In the genomic region with DNA sequence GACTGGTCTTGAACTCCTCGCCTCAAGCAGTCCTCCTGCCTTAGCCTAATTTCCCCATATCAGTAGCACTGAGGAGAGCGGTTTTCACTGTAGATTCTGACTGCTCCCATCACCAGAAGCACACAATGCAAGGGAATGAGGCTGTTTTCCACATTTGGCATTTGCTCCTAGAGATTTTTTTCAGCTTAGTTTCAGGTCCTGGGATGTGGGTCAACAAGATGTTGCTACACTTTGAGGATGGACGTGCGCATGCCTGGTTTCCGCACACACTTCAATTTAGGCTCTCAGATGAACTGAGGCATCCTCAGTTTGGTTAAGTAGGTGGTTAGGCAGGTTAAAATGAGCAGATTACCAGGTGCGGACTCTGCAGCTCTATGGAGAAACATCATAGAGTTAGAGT, we compare ENCODE assay signal across 28 cellular contexts.
"Had no signal": no experiment of that assay in that cellular context is flagged by ENCODE, and none has a peak within 500 bp of the region (broad histone marks: within the 10 kb centered on the region; RNA-seq: fewer than 3 reads in every experiment).

No MANE protein-coding gene starts in this region.

- H3K9me3 ChIP-seq: colonic mucosa, esophagus muscularis mucosa, esophagus squamous epithelium, gastrocnemius medialis, gastroesophageal sphincter had no signal

- DNase-seq: colonic mucosa; cortex of kidney; dermis blood vessel endothelial cell; dorsolateral prefrontal cortex; effector CD4-positive, alpha-beta T cell; effector CD8-positive, alpha-beta T cell; effector memory CD4-positive, alpha-beta T cell; effector memory CD8-positive, alpha-beta T cell; endodermal cell; erythroblast; esophagus squamous epithelium; foreskin keratinocyte; foreskin melanocyte; gastrocnemius medialis; glutamatergic neuron; head of caudate nucleus; heart left ventricle; heart right ventricle had no signal

- H3K4me3 ChIP-seq: colonic mucosa, coronary artery, dorsolateral prefrontal cortex, esophagus muscularis mucosa, esophagus squamous epithelium, gastrocnemius medialis, gastroesophageal sphincter, heart left ventricle, heart right ventricle had no signal

- H3K9me3 Mint-ChIP-seq: dendritic cell treated with granulocyte-macrophage colony-stimulating factor and Interleukin-4, amounts not matched to agents 40 ng/mL and 50 ng/mL, for 4 days; effector memory CD8-positive, alpha-beta T cell had no signal

- H3K4me1 ChIP-seq: colonic mucosa, esophagus muscularis mucosa, esophagus squamous epithelium, foreskin keratinocyte, gastrocnemius medialis, gastroesophageal sphincter, heart left ventricle, heart right ventricle had no signal

- H3K36me3 ChIP-seq: colonic mucosa, esophagus muscularis mucosa, esophagus squamous epithelium, gastrocnemius medialis, gastroesophageal sphincter, heart left ventricle, heart right ventricle had no signal

- H3K27ac ChIP-seq: colonic mucosa, coronary artery, dorsolateral prefrontal cortex, epithelial cell of prostate, esophagus muscularis mucosa, esophagus squamous epithelium, foreskin keratinocyte, gastrocnemius medialis, gastroesophageal sphincter, heart left ventricle, heart right ventricle had no signal

- FAIRE-seq: colon, endometrium, endothelial cell of umbilical vein, frontal cortex had no signal

- ATAC-seq: effector memory CD8-positive, alpha-beta T cell; esophagus mucosa; foreskin keratinocyte; gastrocnemius medialis; gastroesophageal sphincter; heart left ventricle; heart right ventricle had no signal

- H3K27me3 Mint-ChIP-seq: dendritic cell treated with granulocyte-macrophage colony-stimulating factor and Interleukin-4, amounts not matched to agents 40 ng/mL and 50 ng/mL, for 4 days had no signal

- H3K27me3 ChIP-seq: colonic mucosa, esophagus muscularis mucosa, gastrocnemius medialis, gastroesophageal sphincter, heart left ventricle, heart right ventricle had no signal

- H3K4me3 Mint-ChIP-seq: dendritic cell treated with granulocyte-macrophage colony-stimulating factor and Interleukin-4, amounts not matched to agents 40 ng/mL and 50 ng/mL, for 4 days; effector memory CD8-positive, alpha-beta T cell; endodermal cell had no signal

- H3K27ac Mint-ChIP-seq: dendritic cell treated with granulocyte-macrophage colony-stimulating factor and Interleukin-4, amounts not matched to agents 40 ng/mL and 50 ng/mL, for 4 days; effector memory CD8-positive, alpha-beta T cell; endodermal cell had no signal
